In genomic region chr7:74606101-74606908, GRCh38 we compare ENCODE assay signal across 8 cellular contexts. TPM values are rescaled to one million over a fixed set of nuclear protein-coding genes. Genes with fewer than 3 reads are reported as not detected.
A peak's percentile ranks its signal among the peaks of the same experiment; 100 is the strongest.
DNase-seq lines count a peak whose midpoint lies in the region; ATAC-seq and TF ChIP-seq lines count a peak whose summit lies in the region.

No MANE protein-coding gene starts in this region.

- in situ Hi-C loops in HAP-1 (cut with MboI; ENCODE audit: low sequenced_read_pairs): no loop called here

- H3K4me3 Mint-ChIP-seq in CD4-positive, CD25-positive, alpha-beta regulatory T cell: peak overlapping the region; percentile 15 to 78 (median 62)

- no peaks in the 10 kb centered on the region for H3K36me3 ChIP-seq in CD4-positive, CD25-positive, alpha-beta regulatory T cell (ENCODE audit: control insufficient read depth, insufficient read depth, low read length)
- 0 out of 2 replicates have a peak, but pooled peaks cover 2% of the 10 kb centered on the region for H3K36me3 ChIP-seq in HAP-1 (replicated peaks)
- no peaks in the 10 kb centered on the region for H3K36me3 ChIP-seq in adipocyte (ENCODE audit: control insufficient read depth, insufficient read depth, low read length, severe bottlenecking)
- H3K36me3 ChIP-seq in left ventricle myocardium inferior: peaks cover 4% of the 10 kb centered on the region
- H3K36me3 ChIP-seq in skeletal muscle satellite cell (ENCODE audit: insufficient read depth, low read length): peaks cover 8% of the 10 kb centered on the region

- no peaks in the 10 kb centered on the region for H3K27me3 Mint-ChIP-seq in CD4-positive, CD25-positive, alpha-beta regulatory T cell

- peak; percentile 22 for TF ChIP-seq CTCF in left ventricle myocardium inferior (IDR thresholded peaks at IDR 0.05; ENCODE audit: borderline replicate concordance)

- no peaks in the 10 kb centered on the region for H3K36me3 Mint-ChIP-seq in CD4-positive, CD25-positive, alpha-beta regulatory T cell

- peak overlapping the region; percentile 64 for H3K4me2 ChIP-seq in skeletal muscle satellite cell (ENCODE audit: low read length)

- H3K4me3 ChIP-seq in CD4-positive, CD25-positive, alpha-beta regulatory T cell (ENCODE audit: low read depth, low read length): peak overlapping the region; percentile 53
- peak overlapping the region; percentile 21 for H3K4me3 ChIP-seq in HAP-1
- H3K4me3 ChIP-seq in adipocyte (ENCODE audit: low read length): peak overlapping the region; percentile 67
- H3K4me3 ChIP-seq in left ventricle myocardium inferior: peak overlapping the region; percentile 66
- peak overlapping the region; percentile 54 for H3K4me3 ChIP-seq in skeletal muscle satellite cell (ENCODE audit: low read length)

- peak; percentile 77 to 84 for ATAC-seq in CD4-positive, CD25-positive, alpha-beta regulatory T cell (ENCODE audit: low read depth in 2 of 2)
- no peak for ATAC-seq in GM19467 (IDR thresholded peaks at IDR 0.05; ENCODE audit: unreplicated experiment)

- intact Hi-C loops in left ventricle myocardium inferior (cut with micrococcal nuclease): no loop called here

- no peaks in the 10 kb centered on the region for H3K9me3 Mint-ChIP-seq in CD4-positive, CD25-positive, alpha-beta regulatory T cell

- no peaks in the 10 kb centered on the region for H3K9me3 ChIP-seq in CD4-positive, CD25-positive, alpha-beta regulatory T cell (ENCODE audit: control insufficient read depth in 2 of 2, low read length in 2 of 2)
- H3K9me3 ChIP-seq in HAP-1 (no peaks in the 10 kb centered on the region), adipocyte (ENCODE audit: control insufficient read depth, low read length) (no peaks in the 10 kb centered on the region), left ventricle myocardium inferior (replicated peaks) (no peaks in the 10 kb centered on the region), skeletal muscle satellite cell (replicated peaks; ENCODE audit: low read length) (no peaks in the 10 kb centered on the region)

- peaks cover 16% of the 10 kb centered on the region for H3K4me1 ChIP-seq in CD4-positive, CD25-positive, alpha-beta regulatory T cell (ENCODE audit: control insufficient read depth, insufficient read depth, low read length, poor library complexity, severe bottlenecking)
- H3K4me1 ChIP-seq in HAP-1: peaks cover 8% of the 10 kb centered on the region; the same call in 1 of the 2 replicates
- H3K4me1 ChIP-seq in adipocyte (ENCODE audit: control insufficient read depth, insufficient read depth, low read length): peaks cover 9% of the 10 kb centered on the region
- H3K4me1 ChIP-seq in left ventricle myocardium inferior: peaks cover 20% of the 10 kb centered on the region
- peaks cover 17% of the 10 kb centered on the region for H3K4me1 ChIP-seq in skeletal muscle satellite cell (ENCODE audit: control insufficient read depth, insufficient read depth, low read length)

- no peaks in the 10 kb centered on the region for H3K27me3 ChIP-seq in CD4-positive, CD25-positive, alpha-beta regulatory T cell (ENCODE audit: control insufficient read depth, insufficient read depth, low read length)
- no peaks in the 10 kb centered on the region for H3K27me3 ChIP-seq in HAP-1 (ENCODE audit: low read depth)
- no peaks in the 10 kb centered on the region for H3K27me3 ChIP-seq in adipocyte (replicated peaks; ENCODE audit: control insufficient read depth, insufficient read depth, low read length)
- H3K27me3 ChIP-seq in left ventricle myocardium inferior (ENCODE audit: low read depth): no peaks in the 10 kb centered on the region
- H3K27me3 ChIP-seq in skeletal muscle satellite cell (ENCODE audit: control insufficient read depth, insufficient read depth, low read length): no peaks in the 10 kb centered on the region

- H3K27ac Mint-ChIP-seq in CD4-positive, CD25-positive, alpha-beta regulatory T cell: peak overlapping the region in 1 of 3 donors; percentile 20

- H3K27ac ChIP-seq in CD4-positive, CD25-positive, alpha-beta regulatory T cell (ENCODE audit: insufficient read depth, low read length, poor library complexity, severe bottlenecking): no peak overlapping the region
- peak overlapping the region; percentile 46 for H3K27ac ChIP-seq in left ventricle myocardium inferior (replicated peaks)

- H3K9ac ChIP-seq in adipocyte (ENCODE audit: low read length) (peak overlapping the region; percentile 56), skeletal muscle satellite cell (ENCODE audit: low read depth, low read length) (no peak overlapping the region)

- peaks cover 0 to 21% (median 6%) of the 10 kb centered on the region in 4 donors for H3K4me1 Mint-ChIP-seq in CD4-positive, CD25-positive, alpha-beta regulatory T cell

- DNase-seq in CD4-positive, CD25-positive, alpha-beta regulatory T cell: peak; percentile 7 to 59 (median 18)
- DNase-seq in HAP-1 (ENCODE audit: low spot score in 2 of 2) (peak; percentile 10 to 60), RPMI7951 (ENCODE audit: low read depth) (peak; percentile 74), adipocyte (ENCODE audit: low read depth) (peak; percentile 74), left ventricle myocardium inferior (peak; percentile 34), COR-L47 (lab: John Stamatoyannopoulos, UW) (no peak)

RNA-seq across cellular contexts. Expression of gene GTF2I, which starts 51.2 kb away (rescaled TPM):
- total RNA-seq in CD4-positive, CD25-positive, alpha-beta regulatory T cell: 125 TPM
- polyA plus RNA-seq in CD4-positive, CD25-positive, alpha-beta regulatory T cell: 10 to 100 TPM; 37.7 to 47.6 (median 40.6) TPM
- 94.8 and 99.7 TPM in 2 replicates for total RNA-seq in RPMI7951 (2014; rRNA removed; shearing (Covaris generic))
- total RNA-seq in left ventricle myocardium inferior: 122 TPM
- total RNA-seq in skeletal muscle satellite cell (2012; rRNA removed): 70.1 and 77.8 TPM in 2 replicates
